Comparison of ENCODE assay signal across 9 cellular contexts in the genomic region with DNA sequence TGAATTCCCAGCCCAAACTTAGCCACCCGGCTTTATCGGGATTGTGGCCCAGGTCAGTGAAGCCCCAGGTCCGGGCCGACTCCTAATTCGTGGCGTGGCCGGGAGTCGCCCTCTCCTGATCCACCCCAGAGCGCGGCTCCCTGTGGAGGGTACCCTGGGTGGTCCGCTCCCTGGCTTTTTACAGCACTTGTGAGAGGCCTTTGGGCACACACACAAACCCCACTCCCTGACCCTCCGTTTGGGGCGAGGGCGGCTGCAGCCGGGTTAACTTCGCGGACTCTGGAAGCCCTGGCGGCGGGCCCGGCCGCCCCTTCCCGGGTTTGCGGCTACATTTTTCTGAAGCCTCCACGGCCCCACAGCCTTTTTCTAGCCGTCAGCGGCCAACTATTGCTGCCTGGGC. TPM values are rescaled to one million over a fixed set of nuclear protein-coding genes. Genes with fewer than 3 reads are reported as not detected.
DNase-seq lines count a peak whose midpoint lies in the region; ATAC-seq and TF ChIP-seq lines count a peak whose summit lies in the region.
"Had no signal": no experiment of that assay in that cellular context is flagged by ENCODE, and none has a peak within 500 bp of the region (broad histone marks: within the 10 kb centered on the region; RNA-seq: fewer than 3 reads in every experiment).

No MANE protein-coding gene starts in this region.

- peaks cover 9 to 22% (median 13%) of the 10 kb centered on the region in 7 donors for H3K4me1 Mint-ChIP-seq in naive thymus-derived CD4-positive, alpha-beta T cell
- H3K4me1 Mint-ChIP-seq: neural progenitor cell had no signal

- no peaks in the 10 kb centered on the region for H4K20me1 ChIP-seq in Loucy (ENCODE audit: insufficient read depth, low read length, poor library complexity, severe bottlenecking)
- no peaks in the 10 kb centered on the region for H4K20me1 ChIP-seq in smooth muscle cell (ENCODE audit: low read depth)

- peak overlapping the region in 5 of 9 donors; percentile 89 to 97 (median 92) for H3K27ac Mint-ChIP-seq in naive thymus-derived CD4-positive, alpha-beta T cell
- H3K27ac Mint-ChIP-seq: neural progenitor cell had no signal

- peaks cover under 1 to 22% (median 6%) of the 10 kb centered on the region in 11 donors for H3K9me3 Mint-ChIP-seq in naive thymus-derived CD4-positive, alpha-beta T cell

- H3K36me3 Mint-ChIP-seq in naive thymus-derived CD4-positive, alpha-beta T cell: peaks cover 4 to 29% (median 23%) of the 10 kb centered on the region in 5 donors

- no peaks in the 10 kb centered on the region for H3K9me2 ChIP-seq in Loucy (replicated peaks; ENCODE audit: low read depth, low read length)

- H3K4me3 Mint-ChIP-seq in naive thymus-derived CD4-positive, alpha-beta T cell: peak overlapping the region; percentile 92 to 99 (median 97)
- H3K4me3 Mint-ChIP-seq: neural progenitor cell had no signal

- H3K36me3 ChIP-seq in Loucy (ENCODE audit: insufficient read depth, low read length) (no peaks in the 10 kb centered on the region), endocrine pancreas (ENCODE audit: control insufficient read depth, insufficient read depth, low read length) (no peaks in the 10 kb centered on the region), smooth muscle cell (ENCODE audit: low read depth) (peaks cover 5% of the 10 kb centered on the region)
- peaks cover 0 to 9% (median 0%) of the 10 kb centered on the region in 3 experiments for H3K36me3 ChIP-seq in naive thymus-derived CD4-positive, alpha-beta T cell (ENCODE audit: control insufficient read depth in 2 of 3, insufficient read depth in 3 of 3, low read length in 3 of 3)
- H3K36me3 ChIP-seq: neural progenitor cell had no signal

- H3K9me3 ChIP-seq in Loucy (ENCODE audit: insufficient read depth, low read depth, low read length) (no peaks in the 10 kb centered on the region), endocrine pancreas (ENCODE audit: control insufficient read depth, low read length) (no peaks in the 10 kb centered on the region), smooth muscle cell (replicated peaks; ENCODE audit: low read depth) (peaks cover 24% of the 10 kb centered on the region)
- no peaks in the 10 kb centered on the region for H3K9me3 ChIP-seq in naive thymus-derived CD4-positive, alpha-beta T cell (ENCODE audit: control insufficient read depth in 2 of 3, low read length in 3 of 3)

- CTCF ChIA-PET in naive thymus-derived CD4-positive, alpha-beta T cell (lab: Charles Lee): interaction anchor here (0.8 kb wide), 1 partner anchor 114 kb away, joined by 6 read pairs; no protein-coding TSS in a partner anchor

- TF ChIP-seq CTCF in Loucy (conservative IDR thresholded peaks at IDR 0.05; ENCODE audit: low read length) (no peak), smooth muscle cell (IDR thresholded peaks at IDR 0.05; ENCODE audit: borderline replicate concordance, insufficient read depth, poor library complexity, severe bottlenecking) (no peak)

- H3K4me1 ChIP-seq in Loucy (ENCODE audit: insufficient read depth, low read length, poor library complexity, severe bottlenecking) (no peaks in the 10 kb centered on the region), endocrine pancreas (ENCODE audit: control insufficient read depth, insufficient read depth, low read length) (no peaks in the 10 kb centered on the region), smooth muscle cell (ENCODE audit: low read depth) (no peaks in the 10 kb centered on the region)
- H3K4me1 ChIP-seq in naive thymus-derived CD4-positive, alpha-beta T cell (ENCODE audit: control insufficient read depth in 2 of 2, insufficient read depth in 2 of 2, low read length in 2 of 2): peaks cover 5 to 15% of the 10 kb centered on the region in 2 donors
- H3K4me1 ChIP-seq: neural progenitor cell had no signal

- DNase-seq in Ammon's horn (ENCODE audit: low spot score) (peak; percentile 1), superior temporal gyrus (ENCODE audit: extremely low spot score) (no peak), smooth muscle cell (lab: John Stamatoyannopoulos, UW; ENCODE audit: unreplicated experiment) (no peak), NCI-H510A treated with DMSO at 0.1 percent for 48 hours (lab: John Stamatoyannopoulos, UW) (no peak)
- DNase-seq in naive thymus-derived CD4-positive, alpha-beta T cell: peak in 1 of 9 donors; percentile 2
- no peak for DNase-seq in activated effector memory CD4-positive, alpha-beta T cell treated with anti-CD3 and anti-CD28 coated beads, Interleukin-2, amount 50 U/mL, for 16 hours

- H3K79me2 ChIP-seq in Loucy (ENCODE audit: insufficient read depth, low read length) (no peaks in the 10 kb centered on the region), smooth muscle cell (ENCODE audit: low read depth) (no peaks in the 10 kb centered on the region)

- POLR2A ChIA-PET in naive thymus-derived CD4-positive, alpha-beta T cell (lab: Charles Lee): interaction anchor here (0.8 to 1.3 kb wide), 4 partner anchors 56 to 245 kb away, joined by 3 to 4 read pairs (median 3); a partner anchor contains a TSS

- no peaks in the 10 kb centered on the region for H3F3A ChIP-seq in Loucy (ENCODE audit: low read depth)
- no peaks in the 10 kb centered on the region for H3F3A ChIP-seq in smooth muscle cell (ENCODE audit: low read depth)

- WGBS in smooth muscle cell (ENCODE audit: low lambda C conversion rate): 96% methylated on average over 25 of the region's 26 CpGs

- H3K27me3 ChIP-seq in Loucy (ENCODE audit: insufficient read depth, low read length, poor library complexity, severe bottlenecking): no peaks in the 10 kb centered on the region
- no peaks in the 10 kb centered on the region for H3K27me3 ChIP-seq in endocrine pancreas (ENCODE audit: control insufficient read depth, insufficient read depth, low read length)
- H3K27me3 ChIP-seq in naive thymus-derived CD4-positive, alpha-beta T cell (ENCODE audit: control insufficient read depth in 2 of 2, insufficient read depth in 2 of 2, low read length in 2 of 2): no peaks in the 10 kb centered on the region
- no peaks in the 10 kb centered on the region for H3K27me3 ChIP-seq in smooth muscle cell (ENCODE audit: low read depth)
- H3K27me3 ChIP-seq: neural progenitor cell had no signal

- intact Hi-C loops in naive thymus-derived CD4-positive, alpha-beta T cell (cut with micrococcal nuclease): loop anchor here (2.0 to 5.0 kb wide), 9 partner anchors 120 to 622 kb away; a partner anchor contains a TSS

- peak overlapping the region; percentile 75 for H3K27ac ChIP-seq in naive thymus-derived CD4-positive, alpha-beta T cell (ENCODE audit: low read depth, low read length)
- no peak overlapping the region for H3K27ac ChIP-seq in smooth muscle cell (ENCODE audit: low read depth)
- H3K27ac ChIP-seq: neural progenitor cell had no signal

- H3K4me3 ChIP-seq in Loucy (ENCODE audit: low read length, poor library complexity, severe bottlenecking): peak overlapping the region; percentile 79
- no peak overlapping the region for H3K4me3 ChIP-seq in endocrine pancreas (ENCODE audit: control insufficient read depth, insufficient read depth, low read length)
- peak overlapping the region; percentile 100 for H3K4me3 ChIP-seq in naive thymus-derived CD4-positive, alpha-beta T cell (ENCODE audit: low read length)
- H3K4me3 ChIP-seq in smooth muscle cell: no peak overlapping the region
- H3K4me3 ChIP-seq: neural progenitor cell had no signal

- peak overlapping the region; percentile 72 for H3K4me2 ChIP-seq in Loucy (ENCODE audit: low read depth, low read length, poor library complexity, severe bottlenecking)
- H3K4me2 ChIP-seq in smooth muscle cell: no peak overlapping the region
- H3K4me2 ChIP-seq: neural progenitor cell had no signal

- peak overlapping the region; percentile 99 for H2AFZ ChIP-seq in Loucy (ENCODE audit: low read length)
- no peak overlapping the region for H2AFZ ChIP-seq in smooth muscle cell (ENCODE audit: low read depth)
- H2AFZ ChIP-seq: neural progenitor cell had no signal

- ATAC-seq in naive thymus-derived CD4-positive, alpha-beta T cell: no peak

- H3K27me3 Mint-ChIP-seq in naive thymus-derived CD4-positive, alpha-beta T cell: no peaks in the 10 kb centered on the region

- peak overlapping the region; percentile 59 for H3K9ac ChIP-seq in Loucy (ENCODE audit: low read depth, low read length, poor library complexity, severe bottlenecking)
- H3K9ac ChIP-seq in endocrine pancreas (ENCODE audit: control insufficient read depth, insufficient read depth, low read length): peak overlapping the region; percentile 79
- no peak overlapping the region for H3K9ac ChIP-seq in smooth muscle cell (ENCODE audit: low read depth)
- H3K9ac ChIP-seq: neural progenitor cell had no signal

RNA-seq across cellular contexts. Expression of a gene that starts 56.5 kb away (rescaled TPM):
- total RNA-seq in naive thymus-derived CD4-positive, alpha-beta T cell: 10 to 100 TPM in 2 of 5 experiments, 1 to 10 TPM in 3; 8.2 to 18.0 (median 9.3) TPM
- polyA plus RNA-seq in naive thymus-derived CD4-positive, alpha-beta T cell: 10 to 100 TPM in 1 of 2 donors, 1 to 10 TPM in 1; 9.5 to 15.1 TPM
- 5.8 and 8.3 TPM in 2 replicates for total RNA-seq in smooth muscle cell
- 3.0 and 4.3 TPM in 2 replicates for polyA plus RNA-seq in smooth muscle cell

RNA-seq across cellular contexts. Expression of a gene that starts 56.5 kb away (rescaled TPM):
- 1 to 10 TPM; 2.6 to 9.0 (median 6.3) TPM for total RNA-seq in naive thymus-derived CD4-positive, alpha-beta T cell
- 1 to 10 TPM; 2.6 to 7.2 TPM for polyA plus RNA-seq in naive thymus-derived CD4-positive, alpha-beta T cell
- 2.6 and 2.7 TPM in 2 replicates for total RNA-seq in smooth muscle cell
- 0.71 and 2.4 TPM in 2 replicates for polyA plus RNA-seq in smooth muscle cell

Comparison
In these comparisons a context has a peak if more than half of its experiments do, and no peak if none do; other contexts are left out.
1. H3K4me3 ChIP-seq: peak in Loucy (single experiment) and naive thymus-derived CD4-positive, alpha-beta T cell (single experiment); none in endocrine pancreas (single experiment) and smooth muscle cell (single experiment).